In the genomic region with DNA sequence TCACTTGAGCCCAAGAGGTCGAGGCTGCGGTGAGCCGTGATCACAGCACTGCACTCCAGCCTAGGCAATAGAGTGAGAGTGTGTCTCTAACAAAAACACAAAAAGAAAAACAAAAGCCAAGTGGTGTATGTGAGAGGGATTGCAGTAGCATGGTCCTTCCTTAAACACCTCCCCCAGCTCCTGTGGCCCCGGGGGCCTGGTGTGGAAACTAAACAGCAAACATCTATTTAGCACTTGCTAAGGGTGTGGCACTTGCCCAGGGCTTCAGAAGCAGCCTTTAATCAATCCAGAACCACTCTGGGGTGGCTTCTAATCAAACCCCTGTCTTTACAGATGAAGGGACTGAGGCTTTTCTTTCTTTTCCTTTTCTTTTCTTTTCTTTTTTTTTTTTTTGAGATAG, we compare ENCODE assay signal across 21 cellular contexts. TPM values are rescaled to one million over a fixed set of nuclear protein-coding genes. Genes with fewer than 3 reads are reported as not detected.
"Had no signal": no experiment of that assay in that cellular context is flagged by ENCODE, and none has a peak within 500 bp of the region (broad histone marks: within the 10 kb centered on the region; RNA-seq: fewer than 3 reads in every experiment).

No MANE protein-coding gene starts in this region.

- H3K27ac ChIP-seq: coronary artery, epithelial cell of prostate, esophagus squamous epithelium, gastrocnemius medialis, heart right ventricle, left lung, lower lobe of right lung had no signal

- H3K36me3 Mint-ChIP-seq: naive thymus-derived CD4-positive, alpha-beta T cell had no signal

- H3K9me3 Mint-ChIP-seq: effector memory CD8-positive, alpha-beta T cell; endodermal cell; naive thymus-derived CD4-positive, alpha-beta T cell had no signal

- H3K9me3 ChIP-seq: esophagus squamous epithelium, gastrocnemius medialis, heart right ventricle, left lung, lower lobe of right lung had no signal

- H3K4me3 ChIP-seq: coronary artery, esophagus squamous epithelium, gastrocnemius medialis, heart right ventricle, left lung, lower lobe of right lung had no signal

- H3K4me3 Mint-ChIP-seq: effector memory CD8-positive, alpha-beta T cell; endodermal cell; naive thymus-derived CD4-positive, alpha-beta T cell had no signal

- H3K27ac Mint-ChIP-seq: effector memory CD8-positive, alpha-beta T cell; endodermal cell had no signal

- H3K36me3 ChIP-seq: esophagus squamous epithelium, gastrocnemius medialis, heart right ventricle, left lung, lower lobe of right lung had no signal

- DNase-seq: effector CD8-positive, alpha-beta T cell; effector memory CD8-positive, alpha-beta T cell; endodermal cell; erythroblast; esophagus squamous epithelium; foreskin fibroblast; foreskin melanocyte; gastrocnemius medialis; glutamatergic neuron; head of caudate nucleus; hippocampal formation; left cardiac atrium; mesendoderm; midbrain; naive thymus-derived CD4-positive, alpha-beta T cell had no signal

RNA-seq across cellular contexts. Expression of a gene that starts 50.1 kb away (rescaled TPM):
- polyA plus RNA-seq: keratinocyte; naive thymus-derived CD4-positive, alpha-beta T cell had no signal
